19 cellular contexts compared by ENCODE assay signal in the genomic region with DNA sequence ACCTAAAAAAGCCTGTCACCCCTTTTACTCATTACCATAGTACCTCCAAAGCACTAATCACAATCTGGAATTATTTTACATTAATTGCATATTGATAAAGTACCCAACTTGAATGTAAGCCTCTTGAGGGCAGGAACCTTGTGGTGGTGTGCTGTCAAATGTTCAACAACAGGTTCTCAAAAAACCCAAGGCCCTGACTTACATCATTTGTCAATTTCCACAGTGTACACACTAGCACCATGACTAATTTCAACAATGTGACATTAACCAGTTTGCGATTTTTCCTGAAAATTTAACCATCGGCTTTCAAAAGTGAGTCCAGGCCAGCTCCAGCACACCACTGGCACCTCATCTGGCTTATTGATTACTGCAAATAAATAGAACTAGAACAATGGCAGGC.
"Had no signal": no experiment of that assay in that cellular context is flagged by ENCODE, and none has a peak within 500 bp of the region (broad histone marks: within the 10 kb centered on the region; RNA-seq: fewer than 3 reads in every experiment).

No MANE protein-coding gene starts in this region.

- H3K4me3 Mint-ChIP-seq: nephron progenitor cell had no signal

- H3K27ac ChIP-seq: dorsolateral prefrontal cortex, hepatocyte, right atrium auricular region, stomach, thoracic aorta had no signal

- H3K27me3 ChIP-seq: hepatocyte, right atrium auricular region, stomach had no signal

- H3K27ac Mint-ChIP-seq: nephron progenitor cell had no signal

- H3K9me3 Mint-ChIP-seq: naive thymus-derived CD4-positive, alpha-beta T cell had no signal

- DNase-seq: cortex of kidney; dorsolateral prefrontal cortex; effector CD8-positive, alpha-beta T cell; foreskin melanocyte; head of caudate nucleus; kidney; left cardiac atrium; left ventricle myocardium superior; mesendoderm; nephron progenitor cell; small intestine; stimulated activated CD4-positive, alpha-beta T cell treated with anti-CD3 and anti-CD28 coated beads, Interleukin-12 subunit alpha, Interleukin-12 subunit beta, amount 100 ng/mL, for 4 hours; stomach; substantia nigra; trophoblast cell had no signal

- H3K36me3 ChIP-seq: right atrium auricular region, stomach, thoracic aorta had no signal

- H3K4me1 ChIP-seq: right atrium auricular region had no signal

- H3K4me3 ChIP-seq: dorsolateral prefrontal cortex, hepatocyte, right atrium auricular region, stomach, thoracic aorta had no signal

- ATAC-seq: left cardiac atrium; left ventricle myocardium superior; naive thymus-derived CD4-positive, alpha-beta T cell had no signal

- H3K9me3 ChIP-seq: right atrium auricular region, stomach, thoracic aorta had no signal
